In genomic region chr20:46683620-46683938, GRCh38 we compare ENCODE assay signal across 10 cellular contexts. TPM values are rescaled to one million over a fixed set of nuclear protein-coding genes. Genes with fewer than 3 reads are reported as not detected.
DNase-seq lines count a peak whose midpoint lies in the region; ATAC-seq, FAIRE-seq and TF ChIP-seq lines count a peak whose summit lies in the region.
"Had no signal": no experiment of that assay in that cellular context is flagged by ENCODE, and none has a peak within 500 bp of the region (broad histone marks: within the 10 kb centered on the region; RNA-seq: fewer than 3 reads in every experiment).

No MANE protein-coding gene starts in this region.

- no peak for FAIRE-seq in small intestine (lab: Jason Lieb, UNC)

- peaks cover 53% of the 10 kb centered on the region for H3K4me1 Mint-ChIP-seq in chondrocyte (ENCODE audit: low read depth)
- H3K4me1 Mint-ChIP-seq in stimulated activated naive B cell treated with anti-CD40 and anti-IgM and Interleukin-4, amounts not matched to agents 10 μg/mL and 1 μg/mL and 100 μg/mL, for 72 hours, result peaks cover 41 to 64% of the 10 kb centered on the region in 2 donors

- H3K27me3 Mint-ChIP-seq in chondrocyte (ENCODE audit: low read depth), result no peaks in the 10 kb centered on the region
- no peaks in the 10 kb centered on the region for H3K27me3 Mint-ChIP-seq in stimulated activated naive B cell treated with anti-CD40 and anti-IgM and Interleukin-4, amounts not matched to agents 10 μg/mL and 1 μg/mL and 100 μg/mL, for 72 hours

- H3K36me3 Mint-ChIP-seq in chondrocyte (ENCODE audit: low read depth), result peaks cover 9% of the 10 kb centered on the region
- H3K36me3 Mint-ChIP-seq in stimulated activated naive B cell treated with anti-CD40 and anti-IgM and Interleukin-4, amounts not matched to agents 10 μg/mL and 1 μg/mL and 100 μg/mL, for 72 hours, result peaks cover 12 to 31% of the 10 kb centered on the region in 2 donors

- H3K9ac ChIP-seq in iPS-20b (ENCODE audit: low read depth, low read length), result peak overlapping the region; percentile 90; the same call in 1 of the 2 replicates

- DNase-seq in LNCaP clone FGC (ENCODE audit: low read depth) (no peak), chondrocyte (ENCODE audit: low spot score) (no peak), small intestine (no peak)
- no peak for DNase-seq in stimulated activated naive B cell treated with anti-CD40 and anti-IgM and Interleukin-4, amounts not matched to agents 10 μg/mL and 1 μg/mL and 100 μg/mL, for 72 hours
- DNase-seq in stimulated activated CD4-positive, alpha-beta T cell treated with anti-CD3 and anti-CD28 coated beads, Interleukin-4, amount 100 ng/mL, for 4 hours, result no peak
- DNase-seq in activated CD8-positive, alpha-beta memory T cell treated with anti-CD3 and anti-CD28 coated beads, Interleukin-2, amount 50 U/mL, for 4 hours, result no peak
- DNase-seq: activated CD8-positive, alpha-beta T cell treated with anti-CD3 and anti-CD28 coated beads, Interleukin-2, amount 10 ng/mL, durations not matched to agents 7 days and 5 days; cortex of kidney had no signal

- TF ChIP-seq CTCF in LNCaP clone FGC (IDR thresholded peaks at IDR 0.05; ENCODE audit: control insufficient read depth, extremely low read depth, insufficient read depth), result no peak
- TF ChIP-seq CTCF in chondrocyte (IDR thresholded peaks at IDR 0.05), result no peak

- H3K36me3 ChIP-seq in iPS-20b (ENCODE audit: insufficient read depth, low read depth, low read length) (peaks cover 40% of the 10 kb centered on the region), small intestine (ENCODE audit: control insufficient read depth in 2 of 2, insufficient read depth in 2 of 2, low read length in 2 of 2) (no peaks in the 10 kb centered on the region)

- no peak overlapping the region for H3K27ac ChIP-seq in iPS-20b (ENCODE audit: low read length)
- no peak overlapping the region for H3K27ac ChIP-seq in small intestine (ENCODE audit: low read depth in 1 of 2, low read length in 1 of 2)

- no peaks in the 10 kb centered on the region for H3K27me3 ChIP-seq in iPS-20b (ENCODE audit: insufficient read depth, low read length)
- no peaks in the 10 kb centered on the region for H3K27me3 ChIP-seq in small intestine (ENCODE audit: control insufficient read depth in 2 of 2, insufficient read depth in 2 of 2, low read length in 2 of 2)

- peak overlapping the region; percentile 88 for H3K27ac Mint-ChIP-seq in chondrocyte (ENCODE audit: unreplicated experiment)
- peak overlapping the region; percentile 1 for H3K27ac Mint-ChIP-seq in stimulated activated naive B cell treated with anti-CD40 and anti-IgM and Interleukin-4, amounts not matched to agents 10 μg/mL and 1 μg/mL and 100 μg/mL, for 72 hours
- H3K27ac Mint-ChIP-seq: activated CD8-positive, alpha-beta T cell treated with anti-CD3 and anti-CD28 coated beads, Interleukin-2, amount 10 ng/mL, durations not matched to agents 7 days and 5 days had no signal

- peaks cover 35% of the 10 kb centered on the region for H3K4me1 ChIP-seq in iPS-20b (ENCODE audit: insufficient read depth, low read length)
- H3K4me1 ChIP-seq in small intestine (ENCODE audit: control insufficient read depth in 2 of 2, insufficient read depth in 1 of 2, low read depth in 1 of 2, low read length in 1 of 2), result peaks cover 0 to 6% of the 10 kb centered on the region in 2 donors

- peak overlapping the region; percentile 71 for H3K4me3 Mint-ChIP-seq in chondrocyte (ENCODE audit: unreplicated experiment)
- no peak overlapping the region for H3K4me3 Mint-ChIP-seq in stimulated activated naive B cell treated with anti-CD40 and anti-IgM and Interleukin-4, amounts not matched to agents 10 μg/mL and 1 μg/mL and 100 μg/mL, for 72 hours
- H3K4me3 Mint-ChIP-seq: activated CD8-positive, alpha-beta T cell treated with anti-CD3 and anti-CD28 coated beads, Interleukin-2, amount 10 ng/mL, durations not matched to agents 7 days and 5 days had no signal

- H3K4me3 ChIP-seq in LNCaP clone FGC (ENCODE audit: low read depth, low read length), result peak overlapping the region; percentile 73
- H3K4me3 ChIP-seq in iPS-20b (ENCODE audit: low read length), result peak overlapping the region; percentile 80
- H3K4me3 ChIP-seq in small intestine (ENCODE audit: low read depth in 1 of 2, low read length in 2 of 2), result no peak overlapping the region

- peak; percentile 41 to 59 for ATAC-seq in stimulated activated naive B cell treated with anti-CD40 and anti-IgM and Interleukin-4, amounts not matched to agents 10 μg/mL and 1 μg/mL and 100 μg/mL, for 72 hours (replicated peaks)
- no peak for ATAC-seq in GM21515 (IDR thresholded peaks at IDR 0.05; ENCODE audit: unreplicated experiment)
- ATAC-seq: activated CD8-positive, alpha-beta T cell treated with anti-CD3 and anti-CD28 coated beads, Interleukin-2, amount 10 ng/mL, durations not matched to agents 7 days and 5 days had no signal

- whole genome bisulfite sequencing in small intestine, 3 donors, result 56 to 73% (median 67%) methylated on average over 9 of the region's 9 CpGs

- H3K9me3 Mint-ChIP-seq in chondrocyte (ENCODE audit: low read depth), result no peaks in the 10 kb centered on the region
- no peaks in the 10 kb centered on the region for H3K9me3 Mint-ChIP-seq in stimulated activated naive B cell treated with anti-CD40 and anti-IgM and Interleukin-4, amounts not matched to agents 10 μg/mL and 1 μg/mL and 100 μg/mL, for 72 hours

- H3K9me3 ChIP-seq in iPS-20b (ENCODE audit: insufficient read depth, low read depth, low read length), result no peaks in the 10 kb centered on the region; the same call in 1 of the 2 replicates
- no peaks in the 10 kb centered on the region for H3K9me3 ChIP-seq in small intestine (ENCODE audit: control insufficient read depth, low read depth)

RNA-seq across cellular contexts. Expression of gene TP53RK, which starts 5.7 kb away (rescaled TPM):
- 12.0 to 13.3 TPM (median 12.1 TPM) in 3 replicates for total RNA-seq in chondrocyte
- polyA plus RNA-seq in small intestine, result 10 to 100 TPM in 1 of 3 donors, 1 to 10 TPM in 2; 9.4 to 10.8 (median 9.6) TPM

RNA-seq across cellular contexts. Expression of gene SLC2A10, which starts 25.9 kb away (rescaled TPM):
- total RNA-seq in chondrocyte, result 39.6 to 43.5 TPM (median 40.2 TPM) in 3 replicates
- 1 to 10 TPM in 2 of 3 donors, under 1 TPM in 1; 0.27 to 3.7 (median 1.3) TPM for polyA plus RNA-seq in small intestine
- total RNA-seq: activated CD8-positive, alpha-beta T cell treated with anti-CD3 and anti-CD28 coated beads, Interleukin-2, amount 10 ng/mL, durations not matched to agents 7 days and 5 days had no signal

RNA-seq across cellular contexts. Expression of gene SLC13A3, which starts 32.3 kb away (rescaled TPM):
- total RNA-seq in chondrocyte, result 2.5 to 2.8 TPM (median 2.8 TPM) in 3 replicates
- polyA plus RNA-seq in small intestine, result under 1 TPM in 2 of 3 donors, not detected in 1; 0.39 to 0.54 TPM
- total RNA-seq: activated CD8-positive, alpha-beta T cell treated with anti-CD3 and anti-CD28 coated beads, Interleukin-2, amount 10 ng/mL, durations not matched to agents 7 days and 5 days had no signal

Comparison
In these comparisons a context has a peak if more than half of its experiments do, and no peak if none do; other contexts are left out.
1. H3K4me3 ChIP-seq: peak in LNCaP clone FGC (single experiment) and iPS-20b (single experiment); none in small intestine (0 of 2).